In genomic region chr7:18896343-18896975, GRCh38 we compare ENCODE assay signal across 19 cellular contexts.
DNase-seq lines count a peak whose midpoint lies in the region; ATAC-seq, FAIRE-seq and TF ChIP-seq lines count a peak whose summit lies in the region.
"Had no signal": no experiment of that assay in that cellular context is flagged by ENCODE, and none has a peak within 500 bp of the region (broad histone marks: within the 10 kb centered on the region; RNA-seq: fewer than 3 reads in every experiment).

No MANE protein-coding gene starts in this region.

- H3K14ac ChIP-seq in H1 (ENCODE audit: insufficient read length), result no peak overlapping the region
- H3K14ac ChIP-seq in neuronal stem cell (ENCODE audit: low read length), result no peak overlapping the region

- H3K27me3 ChIP-seq in GM23338 (ENCODE audit: insufficient read depth), result no peaks in the 10 kb centered on the region
- no peaks in the 10 kb centered on the region for H3K27me3 ChIP-seq in H1 (replicated peaks in 1 of 4; ENCODE audit: control insufficient read depth in 3 of 4, extremely low read depth in 1 of 4, insufficient read depth in 3 of 4, low read length in 3 of 4)
- no peaks in the 10 kb centered on the region for H3K27me3 ChIP-seq in neuronal stem cell (ENCODE audit: control insufficient read depth in 3 of 3, insufficient read depth in 3 of 3, low read depth in 1 of 3, low read length in 3 of 3)
- H3K27me3 ChIP-seq: BLaER1, transverse colon had no signal

- TF ChIP-seq CTCF in GM23338 (conservative IDR thresholded peaks at IDR 0.05; ENCODE audit: low read depth in 2 of 2) (no peak), H1 (IDR thresholded peaks at IDR 0.05; ENCODE audit: control extremely low read depth in 1 of 3, insufficient read depth in 1 of 3, low read depth in 1 of 3, low read length in 3 of 3) (no peak), kidney (IDR thresholded peaks at IDR 0.05; ENCODE audit: borderline replicate concordance, extremely low read depth, insufficient read depth) (no peak)

- H4K8ac ChIP-seq in H1 (ENCODE audit: extremely low read depth, insufficient read depth, low read length), result no peak overlapping the region
- H4K8ac ChIP-seq in neuronal stem cell (ENCODE audit: low read depth, low read length), result no peak overlapping the region

- peaks cover 5% of the 10 kb centered on the region; the same call in 2 of the 3 replicates for H3K4me1 Mint-ChIP-seq in GM23338
- H3K4me1 Mint-ChIP-seq: activated naive CD4-positive, alpha-beta T cell treated with anti-CD3 and anti-CD28 coated beads, Interleukin-2, amount 50 U/mL, for 24 hours had no signal

- H3K23ac ChIP-seq in H1 (ENCODE audit: insufficient read length), result no peak overlapping the region
- no peak overlapping the region for H3K23ac ChIP-seq in neuronal stem cell (ENCODE audit: low read depth, low read length, poor library complexity)

- no peaks in the 10 kb centered on the region for H3K9me2 ChIP-seq in GM23338 (ENCODE audit: insufficient read depth)

- H3K9me3 ChIP-seq in H1 (ENCODE audit: insufficient read depth in 2 of 2, low read depth in 1 of 2, low read length in 1 of 2), result no peaks in the 10 kb centered on the region
- H3K9me3 ChIP-seq in neuronal stem cell (replicated peaks in 1 of 2; ENCODE audit: control insufficient read depth in 2 of 2, insufficient read depth in 1 of 2, low read depth in 1 of 2, low read length in 2 of 2), result no peaks in the 10 kb centered on the region
- no peaks in the 10 kb centered on the region for H3K9me3 ChIP-seq in kidney (ENCODE audit: control insufficient read depth in 1 of 2, low read length in 2 of 2)
- H3K9me3 ChIP-seq: BLaER1, transverse colon had no signal

- no peak for TF ChIP-seq EP300 in H1 (IDR thresholded peaks at IDR 0.05; ENCODE audit: borderline replicate concordance in 1 of 2, low read depth in 2 of 2, low read length in 2 of 2)

- H3K9ac ChIP-seq in H1 (replicated peaks in 1 of 4; ENCODE audit: extremely low read depth in 1 of 4, low read depth in 3 of 4, low read length in 3 of 4) (no peak overlapping the region), neuronal stem cell (ENCODE audit: low read depth, low read length, poor library complexity) (no peak overlapping the region), kidney (ENCODE audit: low read length in 2 of 2) (no peak overlapping the region)
- H3K9ac ChIP-seq: BLaER1 had no signal

- intact Hi-C loops in kidney (cut with DNase I), result no loop called here

- no peaks in the 10 kb centered on the region for H3K23me2 ChIP-seq in H1 (ENCODE audit: low read depth, low read length)

- H3K36me3 ChIP-seq in GM23338 (ENCODE audit: insufficient read depth) (no peaks in the 10 kb centered on the region), H1 (ENCODE audit: control insufficient read depth in 2 of 4, insufficient read depth in 4 of 4, low read length in 3 of 4) (no peaks in the 10 kb centered on the region), neuronal stem cell (replicated peaks in 1 of 2; ENCODE audit: control insufficient read depth in 2 of 2, insufficient read depth in 2 of 2, low read length in 2 of 2) (no peaks in the 10 kb centered on the region), kidney (ENCODE audit: control insufficient read depth in 1 of 2, insufficient read depth in 2 of 2, low read length in 2 of 2) (no peaks in the 10 kb centered on the region)
- H3K36me3 ChIP-seq: BLaER1, transverse colon had no signal

- no peaks in the 10 kb centered on the region for H3K36me3 Mint-ChIP-seq in GM23338 (ENCODE audit: low read depth)
- H3K36me3 Mint-ChIP-seq: activated naive CD4-positive, alpha-beta T cell treated with anti-CD3 and anti-CD28 coated beads, Interleukin-2, amount 50 U/mL, for 24 hours; brain had no signal

- no peak overlapping the region for H2BK20ac ChIP-seq in H1 (ENCODE audit: low read length)

- H4K20me1 ChIP-seq in GM23338 (replicated peaks; ENCODE audit: insufficient read depth) (no peaks in the 10 kb centered on the region), H1 (replicated peaks in 1 of 2; ENCODE audit: control insufficient read depth in 1 of 2, insufficient read depth in 2 of 2, low read length in 2 of 2) (no peaks in the 10 kb centered on the region)
- H4K20me1 ChIP-seq: BLaER1 had no signal

- no peak for TF ChIP-seq RAD21 in H1 (IDR thresholded peaks at IDR 0.05 in 1 of 2, conservative IDR thresholded peaks at IDR 0.05 in 1 of 2; ENCODE audit: low read depth in 2 of 2, low read length in 2 of 2)

- no peaks in the 10 kb centered on the region for H3F3A ChIP-seq in GM23338 (replicated peaks; ENCODE audit: low read depth)

- FAIRE-seq in H1 (lab: Jason Lieb, UNC), result no peak
- no peak for FAIRE-seq in kidney (lab: Jason Lieb, UNC)
- FAIRE-seq: GM19239 had no signal

- H3K4me3 ChIP-seq in GM23338 (no peak overlapping the region), H1 (ENCODE audit: extremely low read depth in 1 of 4, insufficient read depth in 2 of 4, low read depth in 3 of 4, low read length in 4 of 4) (no peak overlapping the region), neuronal stem cell (ENCODE audit: low read length in 2 of 2) (no peak overlapping the region), kidney (ENCODE audit: low read length in 2 of 2) (no peak overlapping the region)
- H3K4me3 ChIP-seq: BLaER1, transverse colon had no signal

- H3K4me2 ChIP-seq in GM23338 (no peak overlapping the region; the same call in 1 of the 2 replicates), H1 (ENCODE audit: insufficient read depth in 1 of 2, low read depth in 2 of 2, low read length in 2 of 2) (no peak overlapping the region), neuronal stem cell (ENCODE audit: insufficient read depth, low read length, poor library complexity, severe bottlenecking) (no peak overlapping the region)
- H3K4me2 ChIP-seq: BLaER1 had no signal

- no peak overlapping the region for H4K5ac ChIP-seq in H1 (ENCODE audit: insufficient read length, low read depth, low read length)

- H3K79me1 ChIP-seq in H1 (ENCODE audit: low read depth, low read length) (no peaks in the 10 kb centered on the region), neuronal stem cell (ENCODE audit: low read depth, low read length) (no peaks in the 10 kb centered on the region)

- H3K4me3 Mint-ChIP-seq in GM23338, result no peak overlapping the region
- H3K4me3 Mint-ChIP-seq: activated naive CD4-positive, alpha-beta T cell treated with anti-CD3 and anti-CD28 coated beads, Interleukin-2, amount 50 U/mL, for 24 hours; activated T-cell treated with anti-CD3 and anti-CD28 coated beads, Interleukin-2, amount 50 U/mL, for 4 hours; brain had no signal

- H2AFZ ChIP-seq in GM23338 (no peak overlapping the region), H1 (ENCODE audit: low read length) (no peak overlapping the region), neuronal stem cell (ENCODE audit: low read length) (peak overlapping the region; percentile 40)

- ATAC-seq in GM23338, result peak; percentile 39; the same call in 2 of the 3 replicates
- ATAC-seq: activated T-cell treated with anti-CD3 and anti-CD28 coated beads, Interleukin-2, amount 50 U/mL, for 4 hours had no signal

- H2BK120ac ChIP-seq in H1 (replicated peaks; ENCODE audit: low read depth, low read length), result no peak overlapping the region
- H2BK120ac ChIP-seq in neuronal stem cell (ENCODE audit: low read depth, low read length), result no peak overlapping the region

- 88% methylated on average over 2 of the region's 2 CpGs; no CpG with 5 or more reads in 1 of the 2 experiments for WGBS in H1 (ENCODE audit: extremely low coverage in 1 of 2, insufficient coverage in 1 of 2, insufficient read length in 1 of 2, insufficient replicate concordance in 2 of 2, low coverage in 1 of 2, low lambda C conversion rate in 2 of 2, missing lambda C conversion rate in 1 of 2), 2 experiments
- WGBS in neuronal stem cell (ENCODE audit: extremely low coverage in 2 of 2, insufficient read length in 2 of 2, insufficient replicate concordance in 1 of 2), 2 donors, result no CpG with 5 or more reads among the region's 2 CpGs

- H2BK5ac ChIP-seq in H1 (ENCODE audit: low read depth, low read length) (no peak overlapping the region), neuronal stem cell (ENCODE audit: low read length) (no peak overlapping the region)

- H3K4me1 ChIP-seq in GM23338 (ENCODE audit: insufficient read depth) (0 out of 2 replicates have a peak, but pooled peaks cover 6% of the 10 kb centered on the region), H1 (replicated peaks in 1 of 4; ENCODE audit: control insufficient read depth in 3 of 4, insufficient read depth in 4 of 4, low read length in 3 of 4) (no peaks in the 10 kb centered on the region), neuronal stem cell (ENCODE audit: control insufficient read depth in 2 of 2, insufficient read depth in 1 of 2, low read depth in 1 of 2, low read length in 2 of 2) (peaks cover 0 to 2% of the 10 kb centered on the region in 2 donors), kidney (ENCODE audit: control insufficient read depth in 1 of 2, insufficient read depth in 1 of 2, low read depth in 1 of 2, low read length in 2 of 2) (no peaks in the 10 kb centered on the region)
- H3K4me1 ChIP-seq: BLaER1, transverse colon had no signal

- no peaks in the 10 kb centered on the region for H3K9me3 Mint-ChIP-seq in GM23338
- H3K9me3 Mint-ChIP-seq: brain had no signal

- H4K91ac ChIP-seq in H1 (replicated peaks; ENCODE audit: insufficient read length, low read length), result no peak overlapping the region
- H4K91ac ChIP-seq in neuronal stem cell (ENCODE audit: low read depth, low read length, poor library complexity), result no peak overlapping the region

- H2BK12ac ChIP-seq in H1 (ENCODE audit: low read depth, low read length), result no peak overlapping the region
- H2BK12ac ChIP-seq in neuronal stem cell (ENCODE audit: low read length), result no peak overlapping the region

- H2AK5ac ChIP-seq in H1 (ENCODE audit: low read depth, low read length), result no peak overlapping the region
- no peak overlapping the region for H2AK5ac ChIP-seq in neuronal stem cell (ENCODE audit: low read depth, low read length)

- H3K4ac ChIP-seq in H1 (replicated peaks; ENCODE audit: insufficient read length, low read depth, low read length) (no peak overlapping the region), neuronal stem cell (ENCODE audit: low read length) (no peak overlapping the region)

- H3K56ac ChIP-seq in H1 (replicated peaks; ENCODE audit: insufficient read length, low read depth, low read length), result no peak overlapping the region

- POLR2A ChIA-PET in H1 (lab: Charles Lee; ENCODE audit: partially characterized antibody), result no interaction called here

- CTCF ChIA-PET in H1 (lab: Charles Lee; ENCODE audit: partially characterized antibody), result interaction anchor here (0.6 to 1.8 kb wide), 5 partner anchors 8 to 248 kb away, joined by 3 to 7 read pairs (median 6); no protein-coding TSS in a partner anchor

- H2BK15ac ChIP-seq in H1 (ENCODE audit: low read length) (no peak overlapping the region), neuronal stem cell (ENCODE audit: low read length) (no peak overlapping the region)

- DNase-seq in GM23338 (ENCODE audit: low spot score), result peak; percentile 47
- DNase-seq in NCI-H69 (lab: John Stamatoyannopoulos, UW), result peak; percentile 38
- DNase-seq in H1 (ENCODE audit: low read depth in 1 of 2, low spot score in 2 of 2), result no peak
- no peak for DNase-seq in neuronal stem cell (ENCODE audit: low spot score)
- no peak for DNase-seq in NCI-H1436 treated with DMSO at 0.1 percent for 48 hours (lab: John Stamatoyannopoulos, UW)
- DNase-seq in NCI-H2029 treated with DMSO at 0.1 percent for 48 hours (lab: John Stamatoyannopoulos, UW), result no peak
- DNase-seq in kidney, result no peak
- DNase-seq: activated CD4-positive, alpha-beta T cell treated with anti-CD3 and anti-CD28 coated beads, Interleukin-2, amount 50 U/mL, for 1 hour; activated T-cell treated with anti-CD3 and anti-CD28 coated beads, Interleukin-2, amount 50 U/mL, for 4 hours; midbrain; NCI-H2081 treated with DMSO at 0.1 percent for 48 hours; retina; stimulated activated naive CD4-positive, alpha-beta T cell treated with Interleukin-2 at 50 U/mL for 16 hours; SW 1271; transverse colon had no signal

- no peak for TF ChIP-seq POLR2A in H1 (IDR thresholded peaks at IDR 0.05; ENCODE audit: control extremely low read depth in 1 of 2, low read depth in 2 of 2, low read length in 2 of 2)

- H3K27me3 Mint-ChIP-seq in GM23338 (ENCODE audit: insufficient read depth, low read depth, poor library complexity), result no peaks in the 10 kb centered on the region
- H3K27me3 Mint-ChIP-seq: activated naive CD4-positive, alpha-beta T cell treated with anti-CD3 and anti-CD28 coated beads, Interleukin-2, amount 50 U/mL, for 24 hours; brain had no signal

- H3K79me2 ChIP-seq in GM23338 (replicated peaks; ENCODE audit: insufficient read depth) (no peaks in the 10 kb centered on the region), H1 (ENCODE audit: control insufficient read depth in 1 of 2, insufficient read depth in 2 of 2, low read length in 2 of 2) (no peaks in the 10 kb centered on the region)

- H3K18ac ChIP-seq in H1 (ENCODE audit: extremely low read depth, low read length), result no peak overlapping the region
- H3K18ac ChIP-seq in neuronal stem cell (ENCODE audit: low read length), result no peak overlapping the region

- no peak overlapping the region for H3K27ac Mint-ChIP-seq in GM23338
- H3K27ac Mint-ChIP-seq: activated naive CD4-positive, alpha-beta T cell treated with anti-CD3 and anti-CD28 coated beads, Interleukin-2, amount 50 U/mL, for 24 hours; brain had no signal

- H3K27ac ChIP-seq in GM23338 (ENCODE audit: low read depth) (no peak overlapping the region), H1 (ENCODE audit: low read depth, low read length) (no peak overlapping the region), neuronal stem cell (replicated peaks; ENCODE audit: low read length) (no peak overlapping the region), kidney (ENCODE audit: low read depth in 2 of 2, low read length in 2 of 2) (no peak overlapping the region)
- H3K27ac ChIP-seq: BLaER1, transverse colon had no signal

Comparison
In these comparisons a context has a peak if more than half of its experiments do, and no peak if none do; other contexts are left out.
1. DNase-seq: peak in GM23338 (single experiment) and NCI-H69 (single experiment); none in H1 (0 of 2), neuronal stem cell (single experiment), NCI-H1436 treated with DMSO at 0.1 percent for 48 hours (single experiment), NCI-H2029 treated with DMSO at 0.1 percent for 48 hours (single experiment) and kidney (single experiment).